In genomic region chr1:26537951-26538352, GRCh38 we compare ENCODE assay signal across 8 cellular contexts. TPM values are rescaled to one million over a fixed set of nuclear protein-coding genes. Genes with fewer than 3 reads are reported as not detected.
A peak's percentile ranks its signal among the peaks of the same experiment; 100 is the strongest.
DNase-seq lines count a peak whose midpoint lies in the region; ATAC-seq and TF ChIP-seq lines count a peak whose summit lies in the region.

No MANE protein-coding gene starts in this region.

- H3K4me1 ChIP-seq in RWPE2 (ENCODE audit: insufficient read depth, poor library complexity, severe bottlenecking), result peaks cover 20% of the 10 kb centered on the region

- no peaks in the 10 kb centered on the region for H3K9me3 ChIP-seq in RWPE2 (ENCODE audit: severe bottlenecking)

- H3K4me3 ChIP-seq in AG04449 (ENCODE audit: low read depth, low read length), result no peak overlapping the region
- H3K4me3 ChIP-seq in RWPE2 (ENCODE audit: severe bottlenecking), result no peak overlapping the region
- H3K4me3 ChIP-seq in fibroblast of villous mesenchyme (ENCODE audit: low read depth, low read length), result no peak overlapping the region

- POLR2A ChIA-PET in AG04449 (lab: Yijun Ruan, JAX), result interaction anchor here (0.9 kb wide), 1 partner anchor 37 kb away, joined by 3 read pairs; no protein-coding TSS in a partner anchor

- DNase-seq in AG04449 (ENCODE audit: low read depth, low spot score) (no peak), RWPE2 (ENCODE audit: low spot score) (no peak), fibroblast of villous mesenchyme (ENCODE audit: low read depth) (peak; percentile 21), NCI-H146 (lab: John Stamatoyannopoulos, UW) (no peak), NCI-H2107 treated with DMSO at 0.1 percent for 48 hours (lab: John Stamatoyannopoulos, UW; ENCODE audit: unreplicated experiment) (no peak)
- DNase-seq in activated CD4-positive, alpha-beta T cell treated with anti-CD3 and anti-CD28 coated beads, Interleukin-2, amount 50 U/mL, for 48 hours, result no peak

- H3K27ac ChIP-seq in RWPE2 (ENCODE audit: poor library complexity, severe bottlenecking) (peak overlapping the region; percentile 32), temporal lobe (ENCODE audit: low read depth, low read length) (peak overlapping the region; percentile 53)

- H3K27me3 ChIP-seq in RWPE2 (ENCODE audit: insufficient read depth, poor library complexity, severe bottlenecking), result no peaks in the 10 kb centered on the region

- ATAC-seq in RWPE2 (ENCODE audit: low read depth), result peak; percentile 81

- CTCF ChIA-PET in AG04449 (lab: Yijun Ruan, JAX), result interaction anchor here (0.6 to 6.0 kb wide), 17 partner anchors 8 to 327 kb away, joined by 3 to 34 read pairs (median 3); partner anchors contain the start of gene RPS6KA1

- peaks cover 50% of the 10 kb centered on the region for H3K36me3 ChIP-seq in RWPE2 (ENCODE audit: low read depth)

- TF ChIP-seq CTCF in AG04449 (IDR thresholded peaks at IDR 0.05; ENCODE audit: insufficient read depth, low read length, missing control alignments) (peak; percentile 40), GM12872 (IDR thresholded peaks at IDR 0.05; ENCODE audit: insufficient read depth, low read depth, low read length) (peak; percentile 31; the same call in 1 of the 3 replicates), RWPE2 (IDR thresholded peaks at IDR 0.05; ENCODE audit: poor library complexity, severe bottlenecking) (peak; percentile 33), fibroblast of villous mesenchyme (IDR thresholded peaks at IDR 0.05; ENCODE audit: insufficient read depth, low read depth, low read length) (peak; percentile 30)

RNA-seq across cellular contexts. Expression of gene RPS6KA1, which starts 8.4 kb away (rescaled TPM):
- total RNA-seq in fibroblast of villous mesenchyme (3.2 and 6.9 TPM in 2 replicates), temporal lobe (3.4 TPM)
